In genomic region chr1:150237176-150237575, GRCh38 we compare ENCODE assay signal across 12 cellular contexts. TPM values are rescaled to one million over a fixed set of nuclear protein-coding genes. Genes with fewer than 3 reads are reported as not detected.
A peak's percentile ranks its signal among the peaks of the same experiment; 100 is the strongest.
DNase-seq lines count a peak whose midpoint lies in the region; TF ChIP-seq lines count a peak whose summit lies in the region.
"Not testable (repeated sequence)": the region's sequence is repeated elsewhere in the genome, so short reads cannot be mapped to it uniquely, and the experiment has no call there.
"Had no signal": no experiment of that assay in that cellular context is flagged by ENCODE, and none has a peak within 500 bp of the region (broad histone marks: within the 10 kb centered on the region; RNA-seq: fewer than 3 reads in every experiment).

No MANE protein-coding gene starts in this region.

- not testable (repeated sequence) for H2BK120ac ChIP-seq in mesenchymal stem cell (ENCODE audit: low read depth, low read length)

- H4K8ac ChIP-seq in mesenchymal stem cell (ENCODE audit: low read length): not testable (repeated sequence)

- not testable (repeated sequence) for H3K9me3 Mint-ChIP-seq in endodermal cell

- peaks cover 10% of the 10 kb centered on the region for H3F3A ChIP-seq in GM23248 (ENCODE audit: insufficient read depth)
- H3F3A ChIP-seq in smooth muscle cell (ENCODE audit: low read depth): not testable (repeated sequence)

- CTCF ChIA-PET in A673 (lab: Charles Lee): interaction anchor here (0.6 kb wide), 1 partner anchor 19 kb away, joined by 3 read pairs; no protein-coding TSS in a partner anchor
- CTCF ChIA-PET in RWPE1 (lab: Yijun Ruan, JAX): not testable (repeated sequence)

- peak overlapping the region; percentile 95 for H3K27ac ChIP-seq in A673 (ENCODE audit: low read depth, low read length, poor library complexity, severe bottlenecking)
- H3K27ac ChIP-seq in GM23248: peak overlapping the region; percentile 79; the same call in 1 of the 2 replicates
- peak overlapping the region; percentile 92 for H3K27ac ChIP-seq in KOPT-K1 (ENCODE audit: low read depth, low read length, poor library complexity, severe bottlenecking)
- peak overlapping the region; percentile 96 for H3K27ac ChIP-seq in RWPE1
- not testable (repeated sequence) for H3K27ac ChIP-seq in endodermal cell (ENCODE audit: low read depth, low read length); mesenchymal stem cell (ENCODE audit: low read length, poor library complexity, severe bottlenecking); smooth muscle cell (ENCODE audit: low read depth)

- H4K91ac ChIP-seq in mesenchymal stem cell (ENCODE audit: low read length): not testable (repeated sequence)

- H3K4me2 ChIP-seq in GM23248 (ENCODE audit: unreplicated experiment): peak overlapping the region; percentile 86
- H3K4me2 ChIP-seq in mesenchymal stem cell (ENCODE audit: low read length, poor library complexity, severe bottlenecking): not testable (repeated sequence)
- H3K4me2 ChIP-seq in smooth muscle cell: peak overlapping the region; percentile 90

- H3K4me1 Mint-ChIP-seq in endodermal cell: peaks cover 15% of the 10 kb centered on the region

- not testable (repeated sequence) for H3K36me3 Mint-ChIP-seq in endodermal cell (ENCODE audit: low read depth)

- not testable (repeated sequence) for BruUV-seq in A673 (replicated peaks; lab: Mats Ljungman, UMichigan)

- not testable (repeated sequence) for DNase-seq in A673 (ENCODE audit: low spot score); GM23248; RWPE1 (ENCODE audit: low spot score); mesenchymal stem cell; smooth muscle cell (lab: John Stamatoyannopoulos, UW; ENCODE audit: unreplicated experiment)
- DNase-seq in activated CD8-positive, alpha-beta memory T cell treated with anti-CD3 and anti-CD28 coated beads for 24 hours: peak; percentile 52
- peak; percentile 35 for DNase-seq in endodermal cell

- H3K4me1 ChIP-seq in A673 (ENCODE audit: insufficient read depth, low read length, poor library complexity, severe bottlenecking); GM23248 (ENCODE audit: insufficient read depth); endodermal cell (ENCODE audit: control insufficient read depth, insufficient read depth, low read length); mesenchymal stem cell (ENCODE audit: control insufficient read depth, insufficient read depth, low read depth, low read length): not testable (repeated sequence)
- peaks cover 14% of the 10 kb centered on the region for H3K4me1 ChIP-seq in smooth muscle cell (ENCODE audit: low read depth)

- peak overlapping the region; percentile 95 for H3K9ac ChIP-seq in GM23248
- not testable (repeated sequence) for H3K9ac ChIP-seq in endodermal cell (ENCODE audit: extremely low read depth, low read length, poor library complexity, severe bottlenecking); smooth muscle cell (ENCODE audit: low read depth)
- peak overlapping the region; percentile 99 for H3K9ac ChIP-seq in mesenchymal stem cell (ENCODE audit: low read length)

- not testable (repeated sequence) for H3K36me3 ChIP-seq in A673 (ENCODE audit: insufficient read depth, low read length, poor library complexity, severe bottlenecking); GM23248 (ENCODE audit: low read depth); KOPT-K1 (ENCODE audit: insufficient read depth, low read length); endodermal cell (ENCODE audit: control insufficient read depth, insufficient read depth, low read length); mesenchymal stem cell (ENCODE audit: control insufficient read depth in 1 of 2, insufficient read depth in 2 of 2, low read depth in 1 of 2, low read length in 2 of 2); smooth muscle cell (ENCODE audit: low read depth)

- H3K27me3 Mint-ChIP-seq in endodermal cell (ENCODE audit: insufficient read depth): not testable (repeated sequence)

- not testable (repeated sequence) for H3K4me3 ChIP-seq in A673 (ENCODE audit: low read depth, low read length, poor library complexity, severe bottlenecking); smooth muscle cell
- peak overlapping the region; percentile 93 for H3K4me3 ChIP-seq in GM23248
- H3K4me3 ChIP-seq in endodermal cell (ENCODE audit: low read length): peak overlapping the region; percentile 89
- H3K4me3 ChIP-seq in mesenchymal stem cell (ENCODE audit: insufficient read depth in 1 of 2, low read depth in 1 of 2, low read length in 2 of 2): peak overlapping the region in 1 of 2 experiments; percentile 95

- H3K79me2 ChIP-seq in GM23248 (ENCODE audit: insufficient read depth) (peaks cover 28% of the 10 kb centered on the region), smooth muscle cell (ENCODE audit: low read depth) (peaks cover 31% of the 10 kb centered on the region)

- not testable (repeated sequence) for H3K9me2 ChIP-seq in GM23248 (ENCODE audit: insufficient read depth)

- not testable (repeated sequence) for H3K79me1 ChIP-seq in mesenchymal stem cell (replicated peaks; ENCODE audit: low read length, poor library complexity, severe bottlenecking)

- 94% methylated on average over 13 of the region's 13 CpGs for WGBS in GM23248 (ENCODE audit: low coverage in 1 of 2, low lambda C conversion rate in 2 of 2, missing lambda C conversion rate in 2 of 2), 2 experiments
- WGBS in endodermal cell (ENCODE audit: insufficient coverage in 1 of 2, insufficient read length in 1 of 2), 2 experiments: 94 to 97% methylated on average over 13 of the region's 13 CpGs
- WGBS in mesenchymal stem cell: 95% methylated on average over 13 of the region's 13 CpGs
- WGBS in smooth muscle cell (ENCODE audit: low lambda C conversion rate): 91% methylated on average over 13 of the region's 13 CpGs

- in situ Hi-C loops in GM23248 (cut with MboI): not testable (repeated sequence)

- POLR2A ChIA-PET in A673 (lab: Charles Lee; ENCODE audit: low non-redundant PET); RWPE1 (lab: Yijun Ruan, JAX; ENCODE audit: low non-redundant PET): not testable (repeated sequence)

- not testable (repeated sequence) for H2BK5ac ChIP-seq in mesenchymal stem cell (ENCODE audit: low read depth, low read length, poor library complexity, severe bottlenecking)

- not testable (repeated sequence) for H3K4me3 Mint-ChIP-seq in endodermal cell

- intact Hi-C loops in A673 (cut with micrococcal nuclease; ENCODE audit: unreplicated experiment): not testable (repeated sequence)

- H3K18ac ChIP-seq in mesenchymal stem cell (ENCODE audit: low read depth in 1 of 2, low read length in 2 of 2): not testable (repeated sequence)

- H2BK15ac ChIP-seq in mesenchymal stem cell (ENCODE audit: low read depth, poor library complexity, severe bottlenecking): not testable (repeated sequence)

- H3K9me3 ChIP-seq in A673 (ENCODE audit: low read depth, low read length, poor library complexity, severe bottlenecking); GM23248 (ENCODE audit: low read depth); KOPT-K1 (ENCODE audit: insufficient read depth, low read length, poor library complexity, severe bottlenecking); endodermal cell (ENCODE audit: control insufficient read depth, low read length); mesenchymal stem cell (ENCODE audit: control insufficient read depth, low read length); smooth muscle cell (replicated peaks; ENCODE audit: low read depth): not testable (repeated sequence)

- not testable (repeated sequence) for H3K23ac ChIP-seq in mesenchymal stem cell (ENCODE audit: low read length in 2 of 2)

- not testable (repeated sequence) for H3K27ac Mint-ChIP-seq in endodermal cell

- H2AFZ ChIP-seq in GM23248 (peak overlapping the region; percentile 89), smooth muscle cell (ENCODE audit: low read depth) (peak overlapping the region; percentile 93)
- not testable (repeated sequence) for H2AFZ ChIP-seq in mesenchymal stem cell (ENCODE audit: low read depth, low read length)

- not testable (repeated sequence) for H3K14ac ChIP-seq in mesenchymal stem cell (ENCODE audit: low read length in 2 of 2)

- H2AK5ac ChIP-seq in mesenchymal stem cell (ENCODE audit: low read length, severe bottlenecking): not testable (repeated sequence)

- not testable (repeated sequence) for H3K27me3 ChIP-seq in A673 (replicated peaks; ENCODE audit: insufficient read depth, low read depth, low read length, poor library complexity); GM23248 (replicated peaks; ENCODE audit: insufficient read depth); endodermal cell (ENCODE audit: control insufficient read depth, insufficient read depth, low read length, poor library complexity, severe bottlenecking); mesenchymal stem cell (ENCODE audit: control insufficient read depth in 1 of 2, insufficient read depth in 1 of 2, low read length in 2 of 2); smooth muscle cell (ENCODE audit: low read depth)

- not testable (repeated sequence) for H2BK12ac ChIP-seq in mesenchymal stem cell (ENCODE audit: low read length in 2 of 2)

- not testable (repeated sequence) for TF ChIP-seq CTCF in A673 (conservative IDR thresholded peaks at IDR 0.05; ENCODE audit: low read depth, low read length); RWPE1 (conservative IDR thresholded peaks at IDR 0.05; ENCODE audit: low read depth); endodermal cell (conservative IDR thresholded peaks at IDR 0.05); smooth muscle cell (IDR thresholded peaks at IDR 0.05; ENCODE audit: borderline replicate concordance, insufficient read depth, poor library complexity, severe bottlenecking)

- H4K20me1 ChIP-seq in GM23248 (ENCODE audit: insufficient read depth): not testable (repeated sequence)
- H4K20me1 ChIP-seq in smooth muscle cell (ENCODE audit: low read depth): peaks cover 13% of the 10 kb centered on the region

- H3K4ac ChIP-seq in mesenchymal stem cell (ENCODE audit: low read depth in 1 of 2, low read length in 2 of 2): not testable (repeated sequence)

RNA-seq across cellular contexts. Expression of gene ANP32E, which starts 1.3 kb away (rescaled TPM):
- total RNA-seq in A673 (2021): 141 and 153 TPM in 2 replicates
- 13.5 and 14.4 TPM in 2 replicates for total RNA-seq in GM23248 (2014; rRNA removed; shearing (Covaris generic))
- 52.9 and 55.2 TPM in 2 replicates for polyA plus RNA-seq in GM23248 (2016; fragmentation: Nextera tagmentation; extraction: Ambion mirVana)
- total RNA-seq in endodermal cell: 10 to 100 TPM; 59.2 to 78.1 TPM
- polyA plus RNA-seq in endodermal cell (2013, experiment 1 of 2): 112 TPM
- polyA plus RNA-seq in endodermal cell (2013, experiment 2 of 2): 116 TPM
- polyA plus RNA-seq in mesenchymal stem cell (2013, experiment 1 of 2): 24.6 TPM
- polyA plus RNA-seq in mesenchymal stem cell (2013, experiment 2 of 2): 28.0 TPM
- 36.5 and 42.4 TPM in 2 replicates for total RNA-seq in smooth muscle cell
- polyA plus RNA-seq in smooth muscle cell: 25.0 and 34.1 TPM in 2 replicates

RNA-seq across cellular contexts. Expression of gene CA14, which starts 20.4 kb away (rescaled TPM):
- total RNA-seq in A673 (2021) (2.0 and 2.2 TPM in 2 replicates), endodermal cell (10 to 100 TPM; 53.3 to 54.0 TPM), smooth muscle cell (0.22 TPM in 1 of 2 replicates, not detected in the other)
- total RNA-seq in GM23248 (2014; rRNA removed; shearing (Covaris generic)): not detected in 2 replicates
- polyA plus RNA-seq in GM23248 (2016; fragmentation: Nextera tagmentation; extraction: Ambion mirVana) (0.16 TPM in 1 of 2 replicates, not detected in the other), smooth muscle cell (0.59 and 0.91 TPM in 2 replicates)
- 84.8 TPM for polyA plus RNA-seq in endodermal cell (2013, experiment 1 of 2)
- 78.0 TPM for polyA plus RNA-seq in endodermal cell (2013, experiment 2 of 2)
- polyA plus RNA-seq in mesenchymal stem cell (2013, experiment 1 of 2): 0.47 TPM
- polyA plus RNA-seq in mesenchymal stem cell (2013, experiment 2 of 2): 0.45 TPM
- total RNA-seq: activated T-cell treated with anti-CD3 and anti-CD28 coated beads, Interleukin-2, amount 50 U/mL, for 72 hours; mononuclear cell; naive thymus-derived CD8-positive, alpha-beta T cell had no signal

RNA-seq across cellular contexts. Expression of gene APH1A, which starts 31.6 kb away (rescaled TPM):
- total RNA-seq in A673 (2021) (136 and 144 TPM in 2 replicates), endodermal cell (100 to 1,000 TPM; 126 to 131 TPM), smooth muscle cell (74.8 and 86.8 TPM in 2 replicates)
- total RNA-seq in GM23248 (2014; rRNA removed; shearing (Covaris generic)): 103 and 104 TPM in 2 replicates
- polyA plus RNA-seq in GM23248 (2016; fragmentation: Nextera tagmentation; extraction: Ambion mirVana) (32.4 and 32.6 TPM in 2 replicates), smooth muscle cell (43.4 and 44.5 TPM in 2 replicates)
- 101 TPM for polyA plus RNA-seq in endodermal cell (2013, experiment 1 of 2)
- polyA plus RNA-seq in endodermal cell (2013, experiment 2 of 2): 92.3 TPM
- polyA plus RNA-seq in mesenchymal stem cell (2013, experiment 1 of 2): 79.8 TPM
- 80.8 TPM for polyA plus RNA-seq in mesenchymal stem cell (2013, experiment 2 of 2)

RNA-seq across cellular contexts. Expression of gene C1orf54, which starts 35.4 kb away (rescaled TPM):
- total RNA-seq in A673 (2021): 9.2 and 11.3 TPM in 2 replicates
- total RNA-seq in GM23248 (2014; rRNA removed; shearing (Covaris generic)): 1.7 and 1.9 TPM in 2 replicates
- polyA plus RNA-seq in GM23248 (2016; fragmentation: Nextera tagmentation; extraction: Ambion mirVana): 1.7 and 1.9 TPM in 2 replicates
- total RNA-seq in endodermal cell: 10 to 100 TPM; 12.4 to 20.5 TPM
- 34.1 TPM for polyA plus RNA-seq in endodermal cell (2013, experiment 1 of 2)
- polyA plus RNA-seq in endodermal cell (2013, experiment 2 of 2): 33.6 TPM
- polyA plus RNA-seq in mesenchymal stem cell (2013, experiment 1 of 2): 11.7 TPM
- polyA plus RNA-seq in mesenchymal stem cell (2013, experiment 2 of 2): 11.4 TPM
- total RNA-seq in smooth muscle cell: 5.1 and 6.4 TPM in 2 replicates
- polyA plus RNA-seq in smooth muscle cell: 5.4 and 7.9 TPM in 2 replicates

RNA-seq across cellular contexts. Expression of gene CIART, which starts 45.2 kb away (rescaled TPM):
- total RNA-seq in A673 (2021): 3.5 and 4.9 TPM in 2 replicates
- total RNA-seq in GM23248 (2014; rRNA removed; shearing (Covaris generic)): 1.8 and 3.4 TPM in 2 replicates
- 6.7 and 7.0 TPM in 2 replicates for polyA plus RNA-seq in GM23248 (2016; fragmentation: Nextera tagmentation; extraction: Ambion mirVana)
- total RNA-seq in endodermal cell: 1 to 10 TPM; 3.3 to 6.8 TPM
- 13.3 TPM for polyA plus RNA-seq in endodermal cell (2013, experiment 1 of 2)
- 12.3 TPM for polyA plus RNA-seq in endodermal cell (2013, experiment 2 of 2)
- polyA plus RNA-seq in mesenchymal stem cell (2013, experiment 1 of 2): 1.5 TPM
- 1.5 TPM for polyA plus RNA-seq in mesenchymal stem cell (2013, experiment 2 of 2)
- 8.4 and 13.1 TPM in 2 replicates for total RNA-seq in smooth muscle cell
- polyA plus RNA-seq in smooth muscle cell: 7.2 and 15.2 TPM in 2 replicates
- total RNA-seq: SJCRH30 had no signal

Comparison
In these comparisons a context has a peak if more than half of its experiments do, and no peak if none do; other contexts are left out.
1. RNA of gene CA14, which starts 20.4 kb away (total RNA-seq): 53.3 to 54.0 TPM in endodermal cell; 2.0 to 2.2 TPM in A673, 0.22 TPM in smooth muscle cell and not detected in GM23248; every median in the first group is over 10 times any median in the second.